In genomic region chr2:175167076-175167791, GRCh38 we compare ENCODE assay signal across 8 cellular contexts. TPM values are rescaled to one million over a fixed set of nuclear protein-coding genes. Genes with fewer than 3 reads are reported as not detected.
DNase-seq lines count a peak whose midpoint lies in the region; ATAC-seq, FAIRE-seq and TF ChIP-seq lines count a peak whose summit lies in the region.

No MANE protein-coding gene starts in this region.

- peaks cover 0 to 19% (median 0%) of the 10 kb centered on the region in 4 donors for H3K4me1 ChIP-seq in right lobe of liver

- FAIRE-seq in GM12891 (lab: Jason Lieb, UNC), result peak; percentile 28

- peak; percentile 37 for DNase-seq in AG08396 (ENCODE audit: low spot score)
- no peak for DNase-seq in GM12891 (ENCODE audit: insufficient read length, low spot score)
- peak; percentile 60 for DNase-seq in RPMI7951 (ENCODE audit: low read depth)
- DNase-seq in cerebellum (ENCODE audit: low spot score), result peak; percentile 35
- peak; percentile 53 to 63 (median 57) for DNase-seq in right lobe of liver
- peak; percentile 33 for DNase-seq in superior temporal gyrus (ENCODE audit: extremely low spot score)

- ATAC-seq in HG03378 (IDR thresholded peaks at IDR 0.05; ENCODE audit: unreplicated experiment) (peak; percentile 5), right lobe of liver (peak; percentile 4 to 17 (median 13)), HG02678 (IDR thresholded peaks at IDR 0.05; ENCODE audit: unreplicated experiment) (no peak)

- intact Hi-C loops in right lobe of liver (cut with DNase I), result no loop called here

- peak overlapping the region; percentile 90 to 97 (median 92) for H3K27ac ChIP-seq in right lobe of liver

- under 1% methylated on average over 20 of the region's 32 CpGs for WGBS in right lobe of liver (ENCODE audit: insufficient coverage, low coverage, low lambda C conversion rate, missing lambda C conversion rate)

- H3K36me3 ChIP-seq in right lobe of liver, result no peaks in the 10 kb centered on the region

- TF ChIP-seq POLR2A in GM12891 (IDR thresholded peaks at IDR 0.05; ENCODE audit: low read depth, low read length) (no peak), right lobe of liver (IDR thresholded peaks at IDR 0.05) (no peak)

- H3K4me3 ChIP-seq in right lobe of liver, result peak overlapping the region; percentile 78 to 94 (median 92)

- H3K27me3 ChIP-seq in right lobe of liver, result no peaks in the 10 kb centered on the region

- no peak for TF ChIP-seq CTCF in right lobe of liver (IDR thresholded peaks at IDR 0.05)

- H3K9me3 ChIP-seq in right lobe of liver, result no peaks in the 10 kb centered on the region

TF ChIP-seq in GM12891, 5 proteins besides CTCF, POLR2A, EP300 and RAD21:
- TF ChIP-seq POU2F2 (IDR thresholded peaks at IDR 0.05; ENCODE audit: low read depth, low read length) (no peak), PAX5 (IDR thresholded peaks at IDR 0.05; ENCODE audit: insufficient read depth, low read length, severe bottlenecking) (no peak), POLR2AphosphoS5 (IDR thresholded peaks at IDR 0.05; ENCODE audit: low read depth, low read length) (no peak), TAF1 (IDR thresholded peaks at IDR 0.05; ENCODE audit: low read depth, low read length) (no peak), SPI1 (IDR thresholded peaks at IDR 0.05; ENCODE audit: low read depth, low read length) (no peak)

RNA-seq across cellular contexts. Expression of gene ATF2, which starts 0.8 kb away (rescaled TPM):
- polyA plus RNA-seq in GM12891 (2012; ENCODE audit: low read depth, missing spikeins), result 13.4 TPM
- total RNA-seq in RPMI7951 (2014; rRNA removed; shearing (Covaris generic)), result 55.0 and 73.3 TPM in 2 replicates
- total RNA-seq in cerebellum, result 119 TPM
- total RNA-seq in right lobe of liver, result 10 to 100 TPM; 24.0 to 36.3 (median 27.4) TPM

RNA-seq across cellular contexts. Expression of gene ATP5MC3, which starts 14.3 kb away (rescaled TPM):
- 461 TPM for polyA plus RNA-seq in GM12891 (2012; ENCODE audit: low read depth, missing spikeins)
- total RNA-seq in RPMI7951 (2014; rRNA removed; shearing (Covaris generic)), result 320 and 403 TPM in 2 replicates
- 55.3 TPM for total RNA-seq in cerebellum
- 100 to 1,000 TPM; 149 to 204 (median 185) TPM for total RNA-seq in right lobe of liver
